ENCODE assay signal across 11 cellular contexts in genomic region chr9:122394265-122395242, GRCh38.
DNase-seq lines count a peak whose midpoint lies in the region; ATAC-seq and TF ChIP-seq lines count a peak whose summit lies in the region.
"Had no signal": no experiment of that assay in that cellular context is flagged by ENCODE, and none has a peak within 500 bp of the region (broad histone marks: within the 10 kb centered on the region; RNA-seq: fewer than 3 reads in every experiment).

No MANE protein-coding gene starts in this region.

- H3K36me3 ChIP-seq in RWPE2 (ENCODE audit: low read depth) (no peaks in the 10 kb centered on the region), mucosa of rectum (ENCODE audit: control insufficient read depth in 2 of 2, insufficient read depth in 2 of 2, low read length in 2 of 2) (no peaks in the 10 kb centered on the region)
- H3K36me3 ChIP-seq: BLaER1, neutrophil had no signal

- no peaks in the 10 kb centered on the region for H3K27me3 ChIP-seq in RWPE2 (ENCODE audit: insufficient read depth, poor library complexity, severe bottlenecking)
- H3K27me3 ChIP-seq in mucosa of rectum (ENCODE audit: control insufficient read depth in 2 of 2, insufficient read depth in 2 of 2, low read length in 2 of 2) = no peaks in the 10 kb centered on the region
- H3K27me3 ChIP-seq: BLaER1 had no signal

- in situ Hi-C loops in ACHN (cut with HindIII; ENCODE audit: low pct_ligation_motif_present, low pct_unique_long_range_greater_than_20kb, low sequenced_read_pairs) = no loop called here

- peaks cover 9% of the 10 kb centered on the region for H3K4me1 ChIP-seq in RWPE2 (ENCODE audit: insufficient read depth, poor library complexity, severe bottlenecking)
- peaks cover 0 to 3% of the 10 kb centered on the region in 2 donors for H3K4me1 ChIP-seq in mucosa of rectum (ENCODE audit: control insufficient read depth in 2 of 2, insufficient read depth in 2 of 2, low read length in 2 of 2)

- H3K9ac ChIP-seq in mucosa of rectum (ENCODE audit: low read depth in 1 of 2, low read length in 2 of 2) = no peak overlapping the region
- H3K9ac ChIP-seq: BLaER1 had no signal

- H3K4me3 ChIP-seq in RWPE2 (ENCODE audit: severe bottlenecking) (no peak overlapping the region), mucosa of rectum (ENCODE audit: low read length in 2 of 2) (no peak overlapping the region)
- H3K4me3 ChIP-seq: BLaER1 had no signal

- no peak for TF ChIP-seq CTCF in RWPE2 (IDR thresholded peaks at IDR 0.05; ENCODE audit: poor library complexity, severe bottlenecking)

- DNase-seq in ACHN = peak; percentile 25
- DNase-seq in RWPE2 (ENCODE audit: low spot score) = no peak
- peak; percentile 96 for DNase-seq in fibroblast of gingiva (ENCODE audit: low read depth)
- no peak for DNase-seq in effector CD4-positive, alpha-beta T cell
- DNase-seq: NCI-H2171 had no signal

- ATAC-seq in RWPE2 (ENCODE audit: low read depth) = peak; percentile 77
- ATAC-seq in activated CD4-positive, CD25-positive, alpha-beta regulatory T cell treated with anti-CD3 and anti-CD28 coated beads, Interleukin-2, amount 50 U/mL, for 24 hours = no peak
- no peak for ATAC-seq in GM21515 (IDR thresholded peaks at IDR 0.05; ENCODE audit: unreplicated experiment)
- no peak for ATAC-seq in HG03025 (IDR thresholded peaks at IDR 0.05; ENCODE audit: low FRiP score, unreplicated experiment)

- H3K27ac ChIP-seq in RWPE2 (ENCODE audit: poor library complexity, severe bottlenecking) = peak overlapping the region; percentile 46
- H3K27ac ChIP-seq in mucosa of rectum (ENCODE audit: low read depth in 2 of 2, low read length in 2 of 2) = peak overlapping the region; percentile 49 to 50
- H3K27ac ChIP-seq: BLaER1, neutrophil had no signal

- H3K9me3 ChIP-seq in RWPE2 (ENCODE audit: severe bottlenecking) = no peaks in the 10 kb centered on the region
- no peaks in the 10 kb centered on the region for H3K9me3 ChIP-seq in mucosa of rectum (ENCODE audit: control insufficient read depth in 2 of 2, low read length in 2 of 2)
- H3K9me3 ChIP-seq: BLaER1, neutrophil had no signal

Comparison
In these comparisons a context has a peak if more than half of its experiments do, and no peak if none do; other contexts are left out.
1. DNase-seq: peak in ACHN (single experiment) and fibroblast of gingiva (single experiment); none in RWPE2 (single experiment) and effector CD4-positive, alpha-beta T cell (single experiment).